8 cellular contexts compared by ENCODE assay signal in genomic region chr17:82037113-82037888, GRCh38. TPM values are rescaled to one million over a fixed set of nuclear protein-coding genes. Genes with fewer than 3 reads are reported as not detected.
A peak's percentile ranks its signal among the peaks of the same experiment; 100 is the strongest.
DNase-seq lines count a peak whose midpoint lies in the region; ATAC-seq, FAIRE-seq and TF ChIP-seq lines count a peak whose summit lies in the region.

Gene DCXR, minus strand, starts transcription at chr17:82037697. Its CDS starts 15 bp downstream, at chr17:82037682.

- H3K4me1 ChIP-seq in Loucy (ENCODE audit: insufficient read depth, low read length, poor library complexity, severe bottlenecking), result peaks cover 8% of the 10 kb centered on the region

- H3K9me3 Mint-ChIP-seq in natural killer cell treated with Interleukin-12 subunit alpha and Interleukin-12 subunit beta and Interleukin-15 and Interleukin-18, amount 100 ng/mL, for 72 hours, result no peaks in the 10 kb centered on the region

- H3K36me3 ChIP-seq in Loucy (ENCODE audit: insufficient read depth, low read length), result no peaks in the 10 kb centered on the region

- H3K36me3 Mint-ChIP-seq in natural killer cell treated with Interleukin-12 subunit alpha and Interleukin-12 subunit beta and Interleukin-15 and Interleukin-18, amount 100 ng/mL, for 72 hours, result no peaks in the 10 kb centered on the region

- H3K4me1 Mint-ChIP-seq in natural killer cell treated with Interleukin-12 subunit alpha and Interleukin-12 subunit beta and Interleukin-15 and Interleukin-18, amount 100 ng/mL, for 72 hours (ENCODE audit: low read depth in 2 of 2), result peaks cover 12 to 17% of the 10 kb centered on the region in 2 donors

- TF ChIP-seq CTCF in Loucy (conservative IDR thresholded peaks at IDR 0.05; ENCODE audit: low read length), result peak; percentile 67
- no peak for TF ChIP-seq CTCF in fibroblast of mammary gland (conservative IDR thresholded peaks at IDR 0.05; ENCODE audit: control insufficient read depth, insufficient read depth, low read depth, low read length)

- peak within 1 kb of the TSS; percentile 79 for H2AFZ ChIP-seq in Loucy (ENCODE audit: low read length)

- H3K4me3 ChIP-seq in Loucy (ENCODE audit: low read length, poor library complexity, severe bottlenecking) (peak within 1 kb of the TSS; percentile 90), fibroblast of mammary gland (ENCODE audit: control insufficient read depth, low read depth, low read length) (peak within 1 kb of the TSS; percentile 70)

- H3K9ac ChIP-seq in Loucy (ENCODE audit: low read depth, low read length, poor library complexity, severe bottlenecking), result peak within 1 kb of the TSS; percentile 89

- no peaks in the 10 kb centered on the region for H3K27me3 ChIP-seq in Loucy (ENCODE audit: insufficient read depth, low read length, poor library complexity, severe bottlenecking)

- peaks cover 7% of the 10 kb centered on the region; the same call in 1 of the 2 replicates for H3K79me2 ChIP-seq in Loucy (ENCODE audit: insufficient read depth, low read length)

- peaks cover 7% of the 10 kb centered on the region for H4K20me1 ChIP-seq in Loucy (ENCODE audit: insufficient read depth, low read length, poor library complexity, severe bottlenecking)

- TF ChIP-seq POLR2A in H54 (IDR thresholded peaks at IDR 0.05; ENCODE audit: low read depth, low read length), result peak; percentile 94
- peak; percentile 97 for TF ChIP-seq POLR2A in Raji (IDR thresholded peaks at IDR 0.05; ENCODE audit: insufficient read depth, low read depth, low read length)

- no peaks in the 10 kb centered on the region for H3K9me2 ChIP-seq in Loucy (replicated peaks; ENCODE audit: low read depth, low read length)

- H3K9me3 ChIP-seq in Loucy (ENCODE audit: insufficient read depth, low read depth, low read length), result no peaks in the 10 kb centered on the region

- peak; percentile 98 for DNase-seq in ELR (ENCODE audit: low read depth)
- DNase-seq in H54 (ENCODE audit: insufficient read length, low spot score), result peak; percentile 99
- peak; percentile 92 for DNase-seq in activated T-helper 9 cell treated with anti-CD3 and anti-CD28 coated beads, Interleukin-2, amount 50 U/mL, for 16 hours (ENCODE audit: low read depth)
- DNase-seq in fibroblast of mammary gland (ENCODE audit: low read depth), result peak; percentile 90
- peak; percentile 98 for DNase-seq in natural killer cell treated with Interleukin-12 subunit alpha and Interleukin-12 subunit beta and Interleukin-15 and Interleukin-18, amount 100 ng/mL, for 72 hours (ENCODE audit: low spot score)
- peak; percentile 97 for DNase-seq in stimulated activated naive CD8-positive, alpha-beta T cell treated with anti-CD3 and anti-CD28 coated beads, Interleukin-15, Interleukin-2, amounts not matched to agents 100 U/mL and 50 U/mL, for 24 hours

- no peak for FAIRE-seq in H54 (lab: Jason Lieb, UNC)

- ATAC-seq in natural killer cell treated with Interleukin-12 subunit alpha and Interleukin-12 subunit beta and Interleukin-15 and Interleukin-18, amount 100 ng/mL, for 72 hours, result peak; percentile 97
- ATAC-seq in stimulated activated naive CD8-positive, alpha-beta T cell treated with anti-CD3 and anti-CD28 coated beads, Interleukin-15, Interleukin-2, amounts not matched to agents 100 U/mL and 50 U/mL, for 24 hours, result peak; percentile 96

- peak within 1 kb of the TSS; percentile 60 to 84 for H3K27ac Mint-ChIP-seq in natural killer cell treated with Interleukin-12 subunit alpha and Interleukin-12 subunit beta and Interleukin-15 and Interleukin-18, amount 100 ng/mL, for 72 hours

- no peaks in the 10 kb centered on the region for H3F3A ChIP-seq in Loucy (ENCODE audit: low read depth)

- peak within 1 kb of the TSS; percentile 94 for H3K4me2 ChIP-seq in Loucy (ENCODE audit: low read depth, low read length, poor library complexity, severe bottlenecking)

- H3K4me3 Mint-ChIP-seq in natural killer cell treated with Interleukin-12 subunit alpha and Interleukin-12 subunit beta and Interleukin-15 and Interleukin-18, amount 100 ng/mL, for 72 hours, result peak within 1 kb of the TSS; percentile 80

- H3K27me3 Mint-ChIP-seq in natural killer cell treated with Interleukin-12 subunit alpha and Interleukin-12 subunit beta and Interleukin-15 and Interleukin-18, amount 100 ng/mL, for 72 hours, result no peaks in the 10 kb centered on the region

RNA-seq across cellular contexts. Expression of gene DCXR, which starts in this region (rescaled TPM):
- total RNA-seq in natural killer cell treated with Interleukin-12 subunit alpha and Interleukin-12 subunit beta and Interleukin-15 and Interleukin-18, amount 100 ng/mL, for 72 hours, result 100 to 1,000 TPM in 1 of 2 donors, 10 to 100 TPM in 1; 95.7 to 136 TPM

Comparison
In these comparisons a context has a peak if more than half of its experiments do, and no peak if none do; other contexts are left out.
1. Peak in every context shown above with its lines: DNase-seq, ATAC-seq and H3K4me3 ChIP-seq.